Comparison of ENCODE assay signal across 18 cellular contexts in the genomic region with DNA sequence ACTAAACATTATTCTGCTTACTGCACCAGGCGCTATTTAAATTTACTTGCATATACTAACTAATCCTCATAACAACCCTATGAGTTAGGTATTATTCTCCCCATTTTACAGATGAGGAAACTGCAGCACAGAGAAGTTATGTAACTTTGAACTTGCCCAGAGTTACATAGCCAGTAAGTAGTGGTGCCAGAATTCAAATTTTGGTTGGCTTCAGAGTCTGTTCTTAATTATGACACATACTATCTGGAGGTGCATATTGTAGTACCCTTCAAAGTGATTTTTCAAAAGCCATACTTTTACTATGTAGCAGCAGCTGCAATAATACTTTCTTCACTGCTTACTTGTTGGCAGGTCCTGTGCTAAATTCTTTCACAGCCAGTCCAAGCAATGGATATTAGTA.
"Had no signal": no experiment of that assay in that cellular context is flagged by ENCODE, and none has a peak within 500 bp of the region (broad histone marks: within the 10 kb centered on the region; RNA-seq: fewer than 3 reads in every experiment).

No MANE protein-coding gene starts in this region.

- H3K4me3 ChIP-seq: heart left ventricle, psoas muscle, skin epidermis, thoracic aorta, upper lobe of left lung, uterus had no signal

- H3K27ac ChIP-seq: heart left ventricle, skin epidermis, upper lobe of left lung, uterus had no signal

- H3K27me3 ChIP-seq: heart left ventricle, upper lobe of left lung, uterus had no signal

- H3K27me3 Mint-ChIP-seq: naive thymus-derived CD4-positive, alpha-beta T cell; stimulated activated naive B cell treated with anti-CD40 and anti-IgM and Interleukin-4, amounts not matched to agents 10 μg/mL and 1 μg/mL and 100 μg/mL, for 72 hours; stimulated activated naive CD8-positive, alpha-beta T cell treated with anti-CD3 and anti-CD28 coated beads, Interleukin-15, amount 100 ng/mL, for 72 hours had no signal

- H3K9me3 Mint-ChIP-seq: naive thymus-derived CD4-positive, alpha-beta T cell; stimulated activated naive B cell treated with anti-CD40 and anti-IgM and Interleukin-4, amounts not matched to agents 10 μg/mL and 1 μg/mL and 100 μg/mL, for 72 hours; stimulated activated naive CD8-positive, alpha-beta T cell treated with anti-CD3 and anti-CD28 coated beads, Interleukin-15, amount 100 ng/mL, for 72 hours had no signal

- FAIRE-seq: endometrium had no signal

- H3K4me1 ChIP-seq: uterus had no signal

- H3K4me3 Mint-ChIP-seq: nephron progenitor cell; stimulated activated naive B cell treated with anti-CD40 and anti-IgM and Interleukin-4, amounts not matched to agents 10 μg/mL and 1 μg/mL and 100 μg/mL, for 72 hours; stimulated activated naive CD8-positive, alpha-beta T cell treated with anti-CD3 and anti-CD28 coated beads, Interleukin-15, amount 100 ng/mL, for 72 hours had no signal

- H3K9me3 ChIP-seq: heart left ventricle, psoas muscle, thoracic aorta, upper lobe of left lung, uterus had no signal

- H3K36me3 ChIP-seq: heart left ventricle, thoracic aorta, upper lobe of left lung, uterus had no signal

- DNase-seq: effector memory CD4-positive, alpha-beta T cell; foreskin melanocyte; heart left ventricle; hippocampal formation; kidney glomerular epithelial cell; naive thymus-derived CD4-positive, alpha-beta T cell; nephron progenitor cell; psoas muscle; retina; stimulated activated CD4-positive, alpha-beta T cell treated with anti-CD3 and anti-CD28 coated beads, Interleukin-2, amount 100 ng/mL, for 24 hours; stimulated activated CD4-positive, alpha-beta T cell treated with anti-CD3 and anti-CD28 coated beads, Interleukin-4, amount 100 ng/mL, for 4 hours; stimulated activated naive B cell treated with anti-CD40 and anti-IgM and Interleukin-4, amounts not matched to agents 10 μg/mL and 1 μg/mL and 100 μg/mL, for 72 hours; stimulated activated naive CD8-positive, alpha-beta T cell treated with anti-CD3 and anti-CD28 coated beads, Interleukin-15, amount 100 ng/mL, for 72 hours; upper lobe of left lung; uterus had no signal

- H3K27ac Mint-ChIP-seq: nephron progenitor cell; stimulated activated naive B cell treated with anti-CD40 and anti-IgM and Interleukin-4, amounts not matched to agents 10 μg/mL and 1 μg/mL and 100 μg/mL, for 72 hours; stimulated activated naive CD8-positive, alpha-beta T cell treated with anti-CD3 and anti-CD28 coated beads, Interleukin-15, amount 100 ng/mL, for 72 hours had no signal
